8 cellular contexts compared by ENCODE assay signal in genomic region chr10:101141622-101142532, GRCh38. TPM values are rescaled to one million over a fixed set of nuclear protein-coding genes. Genes with fewer than 3 reads are reported as not detected.
DNase-seq lines count a peak whose midpoint lies in the region; ATAC-seq, FAIRE-seq and TF ChIP-seq lines count a peak whose summit lies in the region.

No MANE protein-coding gene starts in this region.

- no peak overlapping the region for H3K23ac ChIP-seq in H1 (ENCODE audit: insufficient read length)

- POLR2A ChIA-PET in H1 (lab: Charles Lee; ENCODE audit: partially characterized antibody), result interaction anchor here (1.0 to 1.9 kb wide), 6 partner anchors 9 to 94 kb away, joined by 3 to 6 read pairs (median 4); partner anchors contain the start of gene KAZALD1

- H4K5ac ChIP-seq in H1 (ENCODE audit: insufficient read length, low read depth, low read length), result no peak overlapping the region

- H3K27ac ChIP-seq in H1 (ENCODE audit: low read depth, low read length), result no peak overlapping the region

- no peaks in the 10 kb centered on the region for H3K79me1 ChIP-seq in H1 (ENCODE audit: low read depth, low read length)

- H2BK15ac ChIP-seq in H1 (ENCODE audit: low read length), result 0 out of 2 replicates have a peak overlapping the region, but pooled peaks have one; percentile 20

- no peaks in the 10 kb centered on the region for H3K79me2 ChIP-seq in H1 (ENCODE audit: control insufficient read depth in 1 of 2, insufficient read depth in 2 of 2, low read length in 2 of 2)

- H2BK12ac ChIP-seq in H1 (ENCODE audit: low read depth, low read length), result no peak overlapping the region

- H4K20me1 ChIP-seq in H1 (replicated peaks in 1 of 2; ENCODE audit: control insufficient read depth in 1 of 2, insufficient read depth in 2 of 2, low read length in 2 of 2), result peaks cover 20 to 31% of the 10 kb centered on the region in 2 experiments

- no peak overlapping the region for H3K56ac ChIP-seq in H1 (replicated peaks; ENCODE audit: insufficient read length, low read depth, low read length)

- H2BK120ac ChIP-seq in H1 (replicated peaks; ENCODE audit: low read depth, low read length), result no peak overlapping the region

- H2BK5ac ChIP-seq in H1 (ENCODE audit: low read depth, low read length), result no peak overlapping the region

- TF ChIP-seq POLR2A in H1 (IDR thresholded peaks at IDR 0.05; ENCODE audit: control extremely low read depth in 1 of 2, low read depth in 2 of 2, low read length in 2 of 2), result no peak

- H3K4me1 ChIP-seq in NT2/D1 (ENCODE audit: insufficient read depth, insufficient read length) (peaks cover 9% of the 10 kb centered on the region), H1 (replicated peaks in 1 of 4; ENCODE audit: control insufficient read depth in 3 of 4, insufficient read depth in 4 of 4, low read length in 3 of 4) (peaks cover 0 to 18% (median 9%) of the 10 kb centered on the region in 4 experiments; a peak in 5 of 7 replicates)

- no peak overlapping the region for H3K4me3 ChIP-seq in NT2/D1 (ENCODE audit: insufficient read length, low read depth)
- no peak overlapping the region for H3K4me3 ChIP-seq in H1 (ENCODE audit: extremely low read depth in 1 of 4, insufficient read depth in 2 of 4, low read depth in 3 of 4, low read length in 4 of 4)

- no peak overlapping the region for H3K4ac ChIP-seq in H1 (replicated peaks; ENCODE audit: insufficient read length, low read depth, low read length)

- H3K9me3 ChIP-seq in NT2/D1 (ENCODE audit: insufficient read depth, low read length), result no peaks in the 10 kb centered on the region
- no peaks in the 10 kb centered on the region for H3K9me3 ChIP-seq in H1 (ENCODE audit: insufficient read depth in 2 of 2, low read depth in 1 of 2, low read length in 1 of 2)

- H2AFZ ChIP-seq in H1 (ENCODE audit: low read length), result no peak overlapping the region

- whole genome bisulfite sequencing in H1 (ENCODE audit: extremely low coverage in 1 of 2, insufficient coverage in 1 of 2, insufficient read length in 1 of 2, insufficient replicate concordance in 2 of 2, low coverage in 1 of 2, low lambda C conversion rate in 2 of 2, missing lambda C conversion rate in 1 of 2), 2 experiments, result 27% methylated on average over 16 of the region's 21 CpGs; no CpG with 5 or more reads in 1 of the 2 experiments

- H3K4me2 ChIP-seq in H1 (ENCODE audit: insufficient read depth in 1 of 2, low read depth in 2 of 2, low read length in 2 of 2), result peak overlapping the region in 1 of 2 experiments; percentile 43; a peak in 3 of 4 replicates

- H3K14ac ChIP-seq in H1 (ENCODE audit: insufficient read length), result no peak overlapping the region

- no peak overlapping the region for H2BK20ac ChIP-seq in H1 (ENCODE audit: low read length)

- H3K27me3 ChIP-seq in NT2/D1 (ENCODE audit: insufficient read depth, insufficient read length) (peaks cover 69% of the 10 kb centered on the region), H1 (replicated peaks in 1 of 4; ENCODE audit: control insufficient read depth in 3 of 4, extremely low read depth in 1 of 4, insufficient read depth in 3 of 4, low read length in 3 of 4) (peaks cover 97 to 100% (median 99%) of the 10 kb centered on the region in 4 experiments)

- H3K36me3 ChIP-seq in NT2/D1 (ENCODE audit: insufficient read depth, insufficient read length, low read length) (no peaks in the 10 kb centered on the region), H1 (ENCODE audit: control insufficient read depth in 2 of 4, insufficient read depth in 4 of 4, low read length in 3 of 4) (no peaks in the 10 kb centered on the region; a peak in 1 of 8 replicates)

- no peak for ATAC-seq in GM18520 (IDR thresholded peaks at IDR 0.05; ENCODE audit: unreplicated experiment)

- H4K91ac ChIP-seq in H1 (replicated peaks; ENCODE audit: insufficient read length, low read length), result peak overlapping the region; percentile 25

- H2AK5ac ChIP-seq in H1 (ENCODE audit: low read depth, low read length), result no peak overlapping the region

- peak; percentile 42 for FAIRE-seq in H1 (lab: Jason Lieb, UNC)

- TF ChIP-seq RAD21 in H1 (IDR thresholded peaks at IDR 0.05 in 1 of 2, conservative IDR thresholded peaks at IDR 0.05 in 1 of 2; ENCODE audit: low read depth in 2 of 2, low read length in 2 of 2), result peak; percentile 84 to 90

- H3K9ac ChIP-seq in NT2/D1 (ENCODE audit: insufficient read length, low read depth), result peak overlapping the region; percentile 50
- H3K9ac ChIP-seq in H1 (replicated peaks in 1 of 4; ENCODE audit: extremely low read depth in 1 of 4, low read depth in 3 of 4, low read length in 3 of 4), result no peak overlapping the region

- TF ChIP-seq EP300 in H1 (IDR thresholded peaks at IDR 0.05; ENCODE audit: borderline replicate concordance in 1 of 2, low read depth in 2 of 2, low read length in 2 of 2), result no peak

- DNase-seq in HPDE6-E6E7 (ENCODE audit: extremely low spot score) (peak; percentile 72), NT2/D1 (ENCODE audit: low read depth, low spot score) (peak; percentile 71), H1 (ENCODE audit: low read depth in 1 of 2, low spot score in 2 of 2) (peak in 1 of 2 experiments; percentile 93), middle frontal gyrus (ENCODE audit: extremely low spot score, low spot score) (peak; percentile 69)
- DNase-seq in activated CD8-positive, alpha-beta memory T cell treated with anti-CD3 and anti-CD28 coated beads for 48 hours (ENCODE audit: low read depth in 2 of 3, low spot score in 2 of 3), result peak in 2 of 3 experiments; percentile 62 to 77
- peak; percentile 53 to 62 for DNase-seq in stimulated activated CD8-positive, alpha-beta memory T cell treated with anti-CD3 and anti-CD28 coated beads, Interleukin-4, amount 100 ng/mL, for 1 hour (ENCODE audit: low read depth in 2 of 2, low spot score in 1 of 2)

- no peak overlapping the region for H4K8ac ChIP-seq in H1 (ENCODE audit: extremely low read depth, insufficient read depth, low read length)

- TF ChIP-seq CTCF in GM12801 (IDR thresholded peaks at IDR 0.05; ENCODE audit: extremely low read depth, insufficient read length) (peak; percentile 76), H1 (IDR thresholded peaks at IDR 0.05; ENCODE audit: control extremely low read depth in 1 of 3, insufficient read depth in 1 of 3, low read depth in 1 of 3, low read length in 3 of 3) (peak in 2 of 3 experiments; percentile 93 to 95; a peak in 3 of 4 replicates)

- peaks cover 3% of the 10 kb centered on the region; the same call in 1 of the 2 replicates for H3K23me2 ChIP-seq in H1 (ENCODE audit: low read depth, low read length)

- no peak overlapping the region for H3K18ac ChIP-seq in H1 (ENCODE audit: extremely low read depth, low read length)

- CTCF ChIA-PET in H1 (lab: Charles Lee; ENCODE audit: partially characterized antibody), result interaction anchor here (0.6 to 8.4 kb wide), 67 partner anchors 10 to 631 kb away, joined by 3 to 268 read pairs (median 5); partner anchors contain the start of genes KAZALD1, PDZD7, SFXN3 and TLX1

TF ChIP-seq in H1, 55 proteins besides CTCF, POLR2A, EP300 and RAD21:
- TF ChIP-seq KDM1A (IDR thresholded peaks at IDR 0.05; ENCODE audit: borderline replicate concordance, low read length), result no peak
- TF ChIP-seq MAFK (IDR thresholded peaks at IDR 0.05; ENCODE audit: low read depth, low read length), result 0 out of 2 replicates have a peak, but pooled peaks have one; percentile 27
- TF ChIP-seq YY1 (IDR thresholded peaks at IDR 0.05; ENCODE audit: low read depth, low read length), result peak; percentile 81
- TF ChIP-seq CREB1 (IDR thresholded peaks at IDR 0.05), result 0 out of 2 replicates have a peak, but pooled peaks have one; percentile 24
- no peak for TF ChIP-seq GTF2F1 (IDR thresholded peaks at IDR 0.05; ENCODE audit: borderline replicate concordance, low read depth, low read length)
- no peak for TF ChIP-seq PHF8 (conservative IDR thresholded peaks at IDR 0.05; ENCODE audit: low read depth, low read length)
- TF ChIP-seq SAP30 (IDR thresholded peaks at IDR 0.05; ENCODE audit: insufficient read depth, insufficient replicate concordance, low read length), result no peak
- TF ChIP-seq BRCA1 (IDR thresholded peaks at IDR 0.05; ENCODE audit: low read depth, low read length), result no peak
- TF ChIP-seq SUZ12 (IDR thresholded peaks at IDR 0.05; ENCODE audit: low read length), result peak; percentile 60; the same call in 1 of the 2 replicates
- 0 out of 2 replicates have a peak, but pooled peaks have one; percentile 47 for TF ChIP-seq GABPA (IDR thresholded peaks at IDR 0.05; ENCODE audit: borderline replicate concordance, insufficient read depth, low read length)
- TF ChIP-seq SIN3A (conservative IDR thresholded peaks at IDR 0.05 in 1 of 2, IDR thresholded peaks at IDR 0.05 in 1 of 2; ENCODE audit: low read depth in 1 of 2, low read length in 2 of 2), result no peak
- no peak for TF ChIP-seq TAF1 (IDR thresholded peaks at IDR 0.05; ENCODE audit: low read depth, low read length)
- TF ChIP-seq CBX8 (IDR thresholded peaks at IDR 0.05; ENCODE audit: borderline replicate concordance, low read depth, low read length), result 0 out of 2 replicates have a peak, but pooled peaks have one; percentile 29
- TF ChIP-seq BCL11A (IDR thresholded peaks at IDR 0.05; ENCODE audit: low read depth in 2 of 2, low read length in 2 of 2), result no peak
- TF ChIP-seq SP4 (IDR thresholded peaks at IDR 0.05; ENCODE audit: low read length), result no peak
- no peak for TF ChIP-seq TBP (IDR thresholded peaks at IDR 0.05; ENCODE audit: low read depth, low read length)
- TF ChIP-seq RFX5 (IDR thresholded peaks at IDR 0.05; ENCODE audit: borderline replicate concordance, low read depth, low read length), result no peak
- TF ChIP-seq ASH2L (IDR thresholded peaks at IDR 0.05; ENCODE audit: low read length), result no peak
- TF ChIP-seq SIRT6 (IDR thresholded peaks at IDR 0.05; ENCODE audit: low read length), result no peak
- TF ChIP-seq EZH2 (IDR thresholded peaks at IDR 0.05; ENCODE audit: low read depth, low read length, severe bottlenecking), result no peak
- no peak for TF ChIP-seq CHD1 (IDR thresholded peaks at IDR 0.05; ENCODE audit: low read depth, low read length)
- TF ChIP-seq SP1 (IDR thresholded peaks at IDR 0.05; ENCODE audit: low read depth, low read length), result no peak
- TF ChIP-seq BACH1 (IDR thresholded peaks at IDR 0.05; ENCODE audit: low read length), result 0 out of 2 replicates have a peak, but pooled peaks have one; percentile 31
- no peak for TF ChIP-seq FOSL1 (IDR thresholded peaks at IDR 0.05; ENCODE audit: insufficient read depth, low read depth, low read length)

RNA-seq across cellular contexts. Expression of gene TLX1, which starts 10.8 kb away (rescaled TPM):
- not detected in 2 replicates for total RNA-seq in H1 (2021; fragmentation: NEBNext Ultra II Directional; extraction: Animal tissue kit (Norgen Biotek cat#: 25700))
- polyA plus RNA-seq in H1 (2011; rRNA removed), result not detected in 2 replicates
- polyA plus RNA-seq in H1 (2011; cell fraction: cytosol; rRNA removed), result not detected
- polyA plus RNA-seq in H1 (2011; cell fraction: nucleus; rRNA removed), result not detected
- not detected in 4 replicates for polyA plus RNA-seq in H1 (2012, experiment 1 of 2)
- not detected for polyA plus RNA-seq in H1 (2012, experiment 2 of 2)
- polyA plus RNA-seq in H1 (2013, experiment 1 of 2), result not detected
- polyA plus RNA-seq in H1 (2013, experiment 2 of 2), result not detected
- polyA minus RNA-seq in H1 (2011; rRNA and poly(A)+ RNA removed), result not detected in 2 replicates
- polyA minus RNA-seq in H1 (2011; cell fraction: cytosol; rRNA and poly(A)+ RNA removed), result not detected
- polyA minus RNA-seq in H1 (2011; cell fraction: nucleus; rRNA and poly(A)+ RNA removed), result not detected
